In the genomic region with DNA sequence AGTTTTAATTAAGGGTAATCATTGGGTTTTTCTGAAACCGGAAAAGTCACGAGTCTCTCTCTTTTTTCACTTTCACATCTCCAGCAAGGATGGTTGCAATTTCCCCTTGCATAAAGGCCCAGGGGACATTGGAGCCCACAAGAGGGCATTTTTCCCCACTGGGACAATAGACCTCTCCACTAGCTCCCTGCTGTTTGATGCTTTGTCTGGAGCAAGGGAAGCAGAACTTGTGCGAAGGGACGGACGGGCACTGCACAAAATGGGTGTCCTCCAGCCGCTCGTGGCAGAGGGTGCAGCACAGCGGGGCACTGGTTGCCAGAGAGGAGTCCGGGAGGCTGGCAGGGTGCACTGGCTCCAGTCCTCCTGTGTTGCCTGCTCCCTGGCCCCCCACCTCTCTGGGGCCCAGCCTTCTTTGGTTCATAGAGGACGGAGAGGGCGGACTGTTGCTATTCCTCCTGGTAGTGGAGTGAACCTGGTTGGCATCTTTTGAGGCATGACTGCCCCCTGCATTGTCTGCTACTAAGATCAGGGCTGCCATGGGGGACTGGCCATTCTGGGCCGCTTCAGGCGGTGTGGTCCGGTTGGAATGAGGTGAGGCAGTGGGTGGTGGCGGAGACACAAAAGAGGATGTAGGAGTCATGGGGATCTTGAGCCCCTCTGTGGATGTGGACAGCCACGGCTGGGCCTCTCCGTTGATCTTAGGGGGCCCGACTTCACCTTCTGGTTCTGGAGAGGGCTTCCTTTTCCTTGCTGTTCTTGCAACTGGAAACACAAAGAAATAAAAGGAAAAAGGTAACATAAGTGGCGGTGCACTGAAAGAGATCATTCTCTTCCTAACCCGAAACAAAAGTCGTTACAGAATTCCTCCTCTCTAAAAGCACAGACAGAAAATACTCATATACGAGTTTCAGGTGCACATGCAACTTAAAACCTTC, we compare ENCODE assay signal across 8 cellular contexts. TPM values are rescaled to one million over a fixed set of nuclear protein-coding genes. Genes with fewer than 3 reads are reported as not detected.
DNase-seq lines count a peak whose midpoint lies in the region; ATAC-seq, FAIRE-seq and TF ChIP-seq lines count a peak whose summit lies in the region.

No MANE protein-coding gene starts in this region.

- peaks cover 61% of the 10 kb centered on the region for H3K4me1 Mint-ChIP-seq in activated T-cell treated with anti-CD3 and anti-CD28 coated beads, Interleukin-2, amount 50 U/mL, for 24 hours (ENCODE audit: low read depth)

- intact Hi-C loops in Right ventricle myocardium superior (cut with DNase I) = loop anchor here (2.0 to 10.0 kb wide), 2 partner anchors 387 to 475 kb away; no protein-coding TSS in a partner anchor
- intact Hi-C loops in left cardiac atrium (cut with DNase I) = loop anchor here (2.0 to 5.0 kb wide), 7 partner anchors 70 to 475 kb away; no protein-coding TSS in a partner anchor
- intact Hi-C loops in pancreas (cut with DNase I) = loop anchor here in 2 of 3 donors (5.0 to 10.0 kb wide), 2 partner anchors 115 to 467 kb away; no protein-coding TSS in a partner anchor

- peak overlapping the region; percentile 95 for H3K27ac ChIP-seq in foreskin keratinocyte
- H3K27ac ChIP-seq in pancreas = peak overlapping the region; percentile 92 to 99 (median 98)

- H3K27ac Mint-ChIP-seq in activated T-cell treated with anti-CD3 and anti-CD28 coated beads, Interleukin-2, amount 50 U/mL, for 24 hours = peak overlapping the region; percentile 99

- no peaks in the 10 kb centered on the region for H3K27me3 Mint-ChIP-seq in activated T-cell treated with anti-CD3 and anti-CD28 coated beads, Interleukin-2, amount 50 U/mL, for 24 hours

- H3K36me3 ChIP-seq in pancreas = peaks cover 0 to 20% (median 13%) of the 10 kb centered on the region in 3 donors

- ATAC-seq in Right ventricle myocardium superior (ENCODE audit: poor library complexity) (no peak), left cardiac atrium (no peak), foreskin keratinocyte (no peak), pancreas (peak in 2 of 4 donors; percentile 0 to 2), HG02970 (IDR thresholded peaks at IDR 0.05; ENCODE audit: low FRiP score, unreplicated experiment) (no peak)

- DNase-seq in Right ventricle myocardium superior (peak; percentile 56), left cardiac atrium (no peak), NCI-H2227 treated with DMSO at 0.1 percent for 48 hours (lab: John Stamatoyannopoulos, UW) (peak; percentile 66), foreskin keratinocyte (peak in 1 of 2 donors; percentile 39), pancreas (peak; percentile 35 to 83 (median 56)), HCEC 1CT (no peak)
- peak; percentile 62 for DNase-seq in activated T-cell treated with anti-CD3 and anti-CD28 coated beads, Interleukin-2, amount 50 U/mL, for 24 hours

- no peaks in the 10 kb centered on the region for H3K9me3 Mint-ChIP-seq in activated T-cell treated with anti-CD3 and anti-CD28 coated beads, Interleukin-2, amount 50 U/mL, for 24 hours

- no peaks in the 10 kb centered on the region for H3K9me3 ChIP-seq in pancreas

- peak overlapping the region; percentile 46 to 96 (median 76) for H3K4me3 ChIP-seq in pancreas

- peak overlapping the region; percentile 94 for H3K4me3 Mint-ChIP-seq in activated T-cell treated with anti-CD3 and anti-CD28 coated beads, Interleukin-2, amount 50 U/mL, for 24 hours

- TF ChIP-seq CTCF in foreskin keratinocyte (conservative IDR thresholded peaks at IDR 0.05) (peak; percentile 28), pancreas (IDR thresholded peaks at IDR 0.05) (no peak)

- WGBS in pancreas, 2 donors = 0% methylated on average over 22 of the region's 22 CpGs

- no peaks in the 10 kb centered on the region for H3K27me3 ChIP-seq in foreskin keratinocyte
- no peaks in the 10 kb centered on the region for H3K27me3 ChIP-seq in pancreas

- FAIRE-seq in pancreas (lab: Jason Lieb, UNC) = no peak

- H3K4me1 ChIP-seq in foreskin keratinocyte (peaks cover 20% of the 10 kb centered on the region), pancreas (peaks cover 17 to 25% (median 21%) of the 10 kb centered on the region in 3 donors)

- H3K36me3 Mint-ChIP-seq in activated T-cell treated with anti-CD3 and anti-CD28 coated beads, Interleukin-2, amount 50 U/mL, for 24 hours (ENCODE audit: low read depth) = peaks cover 64% of the 10 kb centered on the region

RNA-seq across cellular contexts. Expression of gene IRF2BP2, which starts 2.6 kb away (rescaled TPM):
- total RNA-seq in Right ventricle myocardium superior (119 TPM), left cardiac atrium (100 to 1,000 TPM in 1 of 2 donors, 10 to 100 TPM in 1; 98.0 to 100 TPM), foreskin keratinocyte (103 and 108 TPM in 2 replicates), pancreas (10 to 100 TPM; 47.0 to 95.6 (median 55.0) TPM)
- polyA plus RNA-seq in foreskin keratinocyte (42.9 and 52.8 TPM in 2 replicates), pancreas (10 to 100 TPM; 57.2 to 93.6 TPM)

Comparison
In these comparisons a context has a peak if more than half of its experiments do, and no peak if none do; other contexts are left out.
1. DNase-seq: peak in Right ventricle myocardium superior (single experiment), NCI-H2227 treated with DMSO at 0.1 percent for 48 hours (single experiment), activated T-cell treated with anti-CD3 and anti-CD28 coated beads, Interleukin-2, amount 50 U/mL, for 24 hours (single experiment) and pancreas (6 of 6); none in left cardiac atrium (single experiment) and HCEC 1CT (single experiment).